1 cellular context compared by ENCODE assay signal in the genomic region with DNA sequence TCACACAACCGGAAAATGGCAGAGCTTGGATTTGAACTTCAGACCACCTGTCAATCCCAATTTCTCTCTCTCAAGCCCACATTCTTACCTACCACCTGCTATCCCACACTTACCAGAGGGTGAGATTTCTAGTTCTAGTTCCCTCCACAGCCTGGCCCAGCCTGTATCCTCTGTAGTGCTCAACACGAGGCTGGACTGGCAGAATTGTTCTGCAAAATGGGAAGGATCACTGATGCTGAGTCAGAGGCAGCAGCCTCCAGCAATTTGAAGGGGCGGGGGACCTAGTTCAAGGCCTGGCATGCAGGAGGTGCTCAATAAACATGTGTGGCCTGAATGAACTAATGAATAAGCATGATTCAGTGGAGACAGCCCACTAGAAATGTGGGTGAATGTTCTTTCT.
TF ChIP-seq lines count a peak whose summit lies in the region.

No MANE protein-coding gene starts in this region.

TF ChIP-seq in HepG2, 621 proteins besides CTCF, POLR2A, EP300 and RAD21 (continued from another document and continues in another):
- TF ChIP-seq, protein P1, sequence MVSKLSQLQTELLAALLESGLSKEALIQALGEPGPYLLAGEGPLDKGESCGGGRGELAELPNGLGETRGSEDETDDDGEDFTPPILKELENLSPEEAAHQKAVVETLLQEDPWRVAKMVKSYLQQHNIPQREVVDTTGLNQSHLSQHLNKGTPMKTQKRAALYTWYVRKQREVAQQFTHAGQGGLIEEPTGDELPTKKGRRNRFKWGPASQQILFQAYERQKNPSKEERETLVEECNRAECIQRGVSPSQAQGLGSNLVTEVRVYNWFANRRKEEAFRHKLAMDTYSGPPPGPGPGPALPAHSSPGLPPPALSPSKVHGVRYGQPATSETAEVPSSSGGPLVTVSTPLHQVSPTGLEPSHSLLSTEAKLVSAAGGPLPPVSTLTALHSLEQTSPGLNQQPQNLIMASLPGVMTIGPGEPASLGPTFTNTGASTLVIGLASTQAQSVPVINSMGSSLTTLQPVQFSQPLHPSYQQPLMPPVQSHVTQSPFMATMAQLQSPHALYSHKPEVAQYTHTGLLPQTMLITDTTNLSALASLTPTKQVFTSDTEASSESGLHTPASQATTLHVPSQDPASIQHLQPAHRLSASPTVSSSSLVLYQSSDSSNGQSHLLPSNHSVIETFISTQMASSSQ (IDR thresholded peaks at IDR 0.05; ENCODE audit: low read depth), result no peak
- TF ChIP-seq, protein P1 (CRISPR knock-in tag; IDR thresholded peaks at IDR 0.05; ENCODE audit: borderline replicate concordance), result no peak
- TF ChIP-seq RORA (CRISPR knock-in tag; IDR thresholded peaks at IDR 0.05) (no peak), KLF9 (CRISPR knock-in tag; IDR thresholded peaks at IDR 0.05; ENCODE audit: low read depth) (no peak), KDM1A (CRISPR knock-in tag; IDR thresholded peaks at IDR 0.05) (no peak), KMT2A (CRISPR knock-in tag; IDR thresholded peaks at IDR 0.05) (no peak), HNF4A (CRISPR knock-in tag; IDR thresholded peaks at IDR 0.05) (no peak), ZBTB7A (CRISPR knock-in tag; IDR thresholded peaks at IDR 0.05) (no peak), ZNF136 (CRISPR knock-in tag; IDR thresholded peaks at IDR 0.05; ENCODE audit: low read depth) (no peak), ZNF382 (CRISPR knock-in tag; IDR thresholded peaks at IDR 0.05; ENCODE audit: borderline replicate concordance) (no peak), SATB2 (CRISPR knock-in tag; IDR thresholded peaks at IDR 0.05) (no peak), ZNF556 (CRISPR knock-in tag; IDR thresholded peaks at IDR 0.05; ENCODE audit: borderline replicate concordance) (no peak), ZFP1 (CRISPR knock-in tag; IDR thresholded peaks at IDR 0.05) (no peak), KLF11 (CRISPR knock-in tag; IDR thresholded peaks at IDR 0.05) (no peak), ARNT (IDR thresholded peaks at IDR 0.05) (no peak)
- TF ChIP-seq, protein P2, sequence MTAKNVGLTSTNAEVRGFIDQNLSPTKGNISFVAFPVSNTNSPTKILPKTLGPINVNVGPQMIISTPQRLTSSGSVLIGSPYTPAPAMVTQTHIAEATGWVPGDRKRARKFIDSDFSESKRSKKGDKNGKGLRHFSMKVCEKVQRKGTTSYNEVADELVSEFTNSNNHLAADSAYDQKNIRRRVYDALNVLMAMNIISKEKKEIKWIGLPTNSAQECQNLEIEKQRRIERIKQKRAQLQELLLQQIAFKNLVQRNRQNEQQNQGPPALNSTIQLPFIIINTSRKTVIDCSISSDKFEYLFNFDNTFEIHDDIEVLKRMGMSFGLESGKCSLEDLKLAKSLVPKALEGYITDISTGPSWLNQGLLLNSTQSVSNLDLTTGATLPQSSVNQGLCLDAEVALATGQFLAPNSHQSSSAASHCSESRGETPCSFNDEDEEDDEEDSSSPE (CRISPR knock-in tag; IDR thresholded peaks at IDR 0.05), result no peak
- TF ChIP-seq, protein P3, sequence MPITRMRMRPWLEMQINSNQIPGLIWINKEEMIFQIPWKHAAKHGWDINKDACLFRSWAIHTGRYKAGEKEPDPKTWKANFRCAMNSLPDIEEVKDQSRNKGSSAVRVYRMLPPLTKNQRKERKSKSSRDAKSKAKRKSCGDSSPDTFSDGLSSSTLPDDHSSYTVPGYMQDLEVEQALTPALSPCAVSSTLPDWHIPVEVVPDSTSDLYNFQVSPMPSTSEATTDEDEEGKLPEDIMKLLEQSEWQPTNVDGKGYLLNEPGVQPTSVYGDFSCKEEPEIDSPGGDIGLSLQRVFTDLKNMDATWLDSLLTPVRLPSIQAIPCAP (CRISPR knock-in tag; IDR thresholded peaks at IDR 0.05; ENCODE audit: low read depth), result no peak
- TF ChIP-seq, protein P4, sequence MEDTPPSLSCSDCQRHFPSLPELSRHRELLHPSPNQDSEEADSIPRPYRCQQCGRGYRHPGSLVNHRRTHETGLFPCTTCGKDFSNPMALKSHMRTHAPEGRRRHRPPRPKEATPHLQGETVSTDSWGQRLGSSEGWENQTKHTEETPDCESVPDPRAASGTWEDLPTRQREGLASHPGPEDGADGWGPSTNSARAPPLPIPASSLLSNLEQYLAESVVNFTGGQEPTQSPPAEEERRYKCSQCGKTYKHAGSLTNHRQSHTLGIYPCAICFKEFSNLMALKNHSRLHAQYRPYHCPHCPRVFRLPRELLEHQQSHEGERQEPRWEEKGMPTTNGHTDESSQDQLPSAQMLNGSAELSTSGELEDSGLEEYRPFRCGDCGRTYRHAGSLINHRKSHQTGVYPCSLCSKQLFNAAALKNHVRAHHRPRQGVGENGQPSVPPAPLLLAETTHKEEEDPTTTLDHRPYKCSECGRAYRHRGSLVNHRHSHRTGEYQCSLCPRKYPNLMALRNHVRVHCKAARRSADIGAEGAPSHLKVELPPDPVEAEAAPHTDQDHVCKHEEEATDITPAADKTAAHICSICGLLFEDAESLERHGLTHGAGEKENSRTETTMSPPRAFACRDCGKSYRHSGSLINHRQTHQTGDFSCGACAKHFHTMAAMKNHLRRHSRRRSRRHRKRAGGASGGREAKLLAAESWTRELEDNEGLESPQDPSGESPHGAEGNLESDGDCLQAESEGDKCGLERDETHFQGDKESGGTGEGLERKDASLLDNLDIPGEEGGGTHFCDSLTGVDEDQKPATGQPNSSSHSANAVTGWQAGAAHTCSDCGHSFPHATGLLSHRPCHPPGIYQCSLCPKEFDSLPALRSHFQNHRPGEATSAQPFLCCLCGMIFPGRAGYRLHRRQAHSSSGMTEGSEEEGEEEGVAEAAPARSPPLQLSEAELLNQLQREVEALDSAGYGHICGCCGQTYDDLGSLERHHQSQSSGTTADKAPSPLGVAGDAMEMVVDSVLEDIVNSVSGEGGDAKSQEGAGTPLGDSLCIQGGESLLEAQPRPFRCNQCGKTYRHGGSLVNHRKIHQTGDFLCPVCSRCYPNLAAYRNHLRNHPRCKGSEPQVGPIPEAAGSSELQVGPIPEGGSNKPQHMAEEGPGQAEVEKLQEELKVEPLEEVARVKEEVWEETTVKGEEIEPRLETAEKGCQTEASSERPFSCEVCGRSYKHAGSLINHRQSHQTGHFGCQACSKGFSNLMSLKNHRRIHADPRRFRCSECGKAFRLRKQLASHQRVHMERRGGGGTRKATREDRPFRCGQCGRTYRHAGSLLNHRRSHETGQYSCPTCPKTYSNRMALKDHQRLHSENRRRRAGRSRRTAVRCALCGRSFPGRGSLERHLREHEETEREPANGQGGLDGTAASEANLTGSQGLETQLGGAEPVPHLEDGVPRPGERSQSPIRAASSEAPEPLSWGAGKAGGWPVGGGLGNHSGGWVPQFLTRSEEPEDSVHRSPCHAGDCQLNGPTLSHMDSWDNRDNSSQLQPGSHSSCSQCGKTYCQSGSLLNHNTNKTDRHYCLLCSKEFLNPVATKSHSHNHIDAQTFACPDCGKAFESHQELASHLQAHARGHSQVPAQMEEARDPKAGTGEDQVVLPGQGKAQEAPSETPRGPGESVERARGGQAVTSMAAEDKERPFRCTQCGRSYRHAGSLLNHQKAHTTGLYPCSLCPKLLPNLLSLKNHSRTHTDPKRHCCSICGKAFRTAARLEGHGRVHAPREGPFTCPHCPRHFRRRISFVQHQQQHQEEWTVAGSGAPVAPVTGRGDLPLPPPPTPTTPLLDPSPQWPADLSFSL (CRISPR knock-in tag; IDR thresholded peaks at IDR 0.05), result no peak
- TF ChIP-seq, protein P5, sequence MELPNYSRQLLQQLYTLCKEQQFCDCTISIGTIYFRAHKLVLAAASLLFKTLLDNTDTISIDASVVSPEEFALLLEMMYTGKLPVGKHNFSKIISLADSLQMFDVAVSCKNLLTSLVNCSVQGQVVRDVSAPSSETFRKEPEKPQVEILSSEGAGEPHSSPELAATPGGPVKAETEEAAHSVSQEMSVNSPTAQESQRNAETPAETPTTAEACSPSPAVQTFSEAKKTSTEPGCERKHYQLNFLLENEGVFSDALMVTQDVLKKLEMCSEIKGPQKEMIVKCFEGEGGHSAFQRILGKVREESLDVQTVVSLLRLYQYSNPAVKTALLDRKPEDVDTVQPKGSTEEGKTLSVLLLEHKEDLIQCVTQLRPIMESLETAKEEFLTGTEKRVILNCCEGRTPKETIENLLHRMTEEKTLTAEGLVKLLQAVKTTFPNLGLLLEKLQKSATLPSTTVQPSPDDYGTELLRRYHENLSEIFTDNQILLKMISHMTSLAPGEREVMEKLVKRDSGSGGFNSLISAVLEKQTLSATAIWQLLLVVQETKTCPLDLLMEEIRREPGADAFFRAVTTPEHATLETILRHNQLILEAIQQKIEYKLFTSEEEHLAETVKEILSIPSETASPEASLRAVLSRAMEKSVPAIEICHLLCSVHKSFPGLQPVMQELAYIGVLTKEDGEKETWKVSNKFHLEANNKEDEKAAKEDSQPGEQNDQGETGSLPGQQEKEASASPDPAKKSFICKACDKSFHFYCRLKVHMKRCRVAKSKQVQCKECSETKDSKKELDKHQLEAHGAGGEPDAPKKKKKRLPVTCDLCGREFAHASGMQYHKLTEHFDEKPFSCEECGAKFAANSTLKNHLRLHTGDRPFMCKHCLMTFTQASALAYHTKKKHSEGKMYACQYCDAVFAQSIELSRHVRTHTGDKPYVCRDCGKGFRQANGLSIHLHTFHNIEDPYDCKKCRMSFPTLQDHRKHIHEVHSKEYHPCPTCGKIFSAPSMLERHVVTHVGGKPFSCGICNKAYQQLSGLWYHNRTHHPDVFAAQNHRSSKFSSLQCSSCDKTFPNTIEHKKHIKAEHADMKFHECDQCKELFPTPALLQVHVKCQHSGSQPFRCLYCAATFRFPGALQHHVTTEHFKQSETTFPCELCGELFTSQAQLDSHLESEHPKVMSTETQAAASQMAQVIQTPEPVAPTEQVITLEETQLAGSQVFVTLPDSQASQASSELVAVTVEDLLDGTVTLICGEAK (IDR thresholded peaks at IDR 0.05), result no peak
- TF ChIP-seq, protein P5 (CRISPR knock-in tag; IDR thresholded peaks at IDR 0.05), result no peak; the same call in 1 of the 2 replicates
- TF ChIP-seq, protein P6, sequence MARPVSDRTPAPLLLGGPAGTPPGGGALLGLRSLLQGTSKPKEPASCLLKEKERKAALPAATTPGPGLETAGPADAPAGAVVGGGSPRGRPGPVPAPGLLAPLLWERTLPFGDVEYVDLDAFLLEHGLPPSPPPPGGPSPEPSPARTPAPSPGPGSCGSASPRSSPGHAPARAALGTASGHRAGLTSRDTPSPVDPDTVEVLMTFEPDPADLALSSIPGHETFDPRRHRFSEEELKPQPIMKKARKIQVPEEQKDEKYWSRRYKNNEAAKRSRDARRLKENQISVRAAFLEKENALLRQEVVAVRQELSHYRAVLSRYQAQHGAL (CRISPR knock-in tag; IDR thresholded peaks at IDR 0.05; ENCODE audit: not compliant biosample characterization), result no peak
- TF ChIP-seq, protein P7, sequence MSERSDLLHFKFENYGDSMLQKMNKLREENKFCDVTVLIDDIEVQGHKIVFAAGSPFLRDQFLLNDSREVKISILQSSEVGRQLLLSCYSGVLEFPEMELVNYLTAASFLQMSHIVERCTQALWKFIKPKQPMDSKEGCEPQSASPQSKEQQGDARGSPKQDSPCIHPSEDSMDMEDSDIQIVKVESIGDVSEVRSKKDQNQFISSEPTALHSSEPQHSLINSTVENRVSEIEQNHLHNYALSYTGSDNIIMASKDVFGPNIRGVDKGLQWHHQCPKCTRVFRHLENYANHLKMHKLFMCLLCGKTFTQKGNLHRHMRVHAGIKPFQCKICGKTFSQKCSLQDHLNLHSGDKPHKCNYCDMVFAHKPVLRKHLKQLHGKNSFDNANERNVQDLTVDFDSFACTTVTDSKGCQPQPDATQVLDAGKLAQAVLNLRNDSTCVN (CRISPR knock-in tag; IDR thresholded peaks at IDR 0.05; ENCODE audit: borderline replicate concordance), result 0 out of 2 replicates have a peak, but pooled peaks have one; percentile 21
